Comparison of ENCODE assay signal across 1 cellular context in the genomic region with DNA sequence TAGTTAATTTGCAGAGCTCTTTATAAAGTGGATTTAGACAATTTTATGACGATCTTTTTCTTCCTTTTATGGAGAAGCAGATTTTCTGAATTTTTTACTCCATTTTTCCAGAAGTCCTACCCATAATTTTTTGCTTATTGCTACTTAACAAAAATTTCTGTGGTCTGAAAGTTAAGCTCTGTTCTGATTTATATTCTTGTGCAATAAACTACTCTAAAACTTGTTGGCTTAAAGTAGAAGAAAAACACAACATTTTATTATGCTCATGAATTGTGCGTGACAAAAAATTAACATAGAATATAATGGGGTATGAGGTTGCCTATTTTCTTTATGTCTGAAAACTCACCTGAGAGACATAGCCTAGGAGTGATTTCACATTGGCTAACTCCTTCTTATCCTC.
A peak's percentile ranks its signal among the peaks of the same experiment; 100 is the strongest.
TF ChIP-seq lines count a peak whose summit lies in the region.

No MANE protein-coding gene starts in this region.

TF ChIP-seq in K562, 482 proteins besides CTCF, POLR2A, EP300 and RAD21:
- TF ChIP-seq, protein P1, sequence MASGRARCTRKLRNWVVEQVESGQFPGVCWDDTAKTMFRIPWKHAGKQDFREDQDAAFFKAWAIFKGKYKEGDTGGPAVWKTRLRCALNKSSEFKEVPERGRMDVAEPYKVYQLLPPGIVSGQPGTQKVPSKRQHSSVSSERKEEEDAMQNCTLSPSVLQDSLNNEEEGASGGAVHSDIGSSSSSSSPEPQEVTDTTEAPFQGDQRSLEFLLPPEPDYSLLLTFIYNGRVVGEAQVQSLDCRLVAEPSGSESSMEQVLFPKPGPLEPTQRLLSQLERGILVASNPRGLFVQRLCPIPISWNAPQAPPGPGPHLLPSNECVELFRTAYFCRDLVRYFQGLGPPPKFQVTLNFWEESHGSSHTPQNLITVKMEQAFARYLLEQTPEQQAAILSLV (tag; IDR thresholded peaks at IDR 0.05), result 0 out of 2 replicates have a peak, but pooled peaks have one; percentile 41
- no peak for TF ChIP-seq PHF20 (IDR thresholded peaks at IDR 0.05; ENCODE audit: partially characterized antibody)
- no peak for TF ChIP-seq HNRNPLL (IDR thresholded peaks at IDR 0.05; ENCODE audit: low read depth, low read length, poor library complexity, severe bottlenecking)
- no peak for TF ChIP-seq ZNF274 (IDR thresholded peaks at IDR 0.05; ENCODE audit: borderline replicate concordance, low read depth, low read length)
- no peak for TF ChIP-seq CEBPG (CRISPR knock-in tag; IDR thresholded peaks at IDR 0.05)
- TF ChIP-seq CEBPG (tag; conservative IDR thresholded peaks at IDR 0.05 in 1 of 2, IDR thresholded peaks at IDR 0.05 in 1 of 2), result peak; percentile 54 to 98
- TF ChIP-seq TCF7L2 (IDR thresholded peaks at IDR 0.05; ENCODE audit: low read depth, low read length), result no peak
- no peak for TF ChIP-seq XRCC3 (IDR thresholded peaks at IDR 0.05)
- TF ChIP-seq PHF8 (IDR thresholded peaks at IDR 0.05; ENCODE audit: borderline replicate concordance, low read length), result no peak
- TF ChIP-seq CEBPB (tag; IDR thresholded peaks at IDR 0.05), result peak; percentile 92
- TF ChIP-seq, protein P2, sequence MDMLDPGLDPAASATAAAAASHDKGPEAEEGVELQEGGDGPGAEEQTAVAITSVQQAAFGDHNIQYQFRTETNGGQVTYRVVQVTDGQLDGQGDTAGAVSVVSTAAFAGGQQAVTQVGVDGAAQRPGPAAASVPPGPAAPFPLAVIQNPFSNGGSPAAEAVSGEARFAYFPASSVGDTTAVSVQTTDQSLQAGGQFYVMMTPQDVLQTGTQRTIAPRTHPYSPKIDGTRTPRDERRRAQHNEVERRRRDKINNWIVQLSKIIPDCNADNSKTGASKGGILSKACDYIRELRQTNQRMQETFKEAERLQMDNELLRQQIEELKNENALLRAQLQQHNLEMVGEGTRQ (CRISPR knock-in tag; IDR thresholded peaks at IDR 0.05), result no peak
- no peak for TF ChIP-seq ZNF212 (CRISPR knock-in tag; IDR thresholded peaks at IDR 0.05)
TF ChIP-seq in K562: peak in this region for 3.
